ENCODE assay signal across 25 cellular contexts in genomic region chr20:46408281-46408731, GRCh38. TPM values are rescaled to one million over a fixed set of nuclear protein-coding genes. Genes with fewer than 3 reads are reported as not detected.
DNase-seq lines count a peak whose midpoint lies in the region; FAIRE-seq and TF ChIP-seq lines count a peak whose summit lies in the region.
"Had no signal": no experiment of that assay in that cellular context is flagged by ENCODE, and none has a peak within 500 bp of the region (broad histone marks: within the 10 kb centered on the region; RNA-seq: fewer than 3 reads in every experiment).

No MANE protein-coding gene starts in this region.

- H3K4me3 ChIP-seq in Karpas-422 (ENCODE audit: low read length), result no peak overlapping the region; the same call in 1 of the 2 replicates
- H3K4me3 ChIP-seq: smooth muscle cell, tibial nerve had no signal

- H3K27me3 ChIP-seq in Karpas-422 (ENCODE audit: low read length), result no peaks in the 10 kb centered on the region
- H3K27me3 ChIP-seq: ascending aorta, tibial nerve had no signal

- H3K4me1 Mint-ChIP-seq in brain (peaks cover 45% of the 10 kb centered on the region), progenitor cell of endocrine pancreas (ENCODE audit: low read depth) (peaks cover 34% of the 10 kb centered on the region), Calu3 (ENCODE audit: low read depth, unreplicated experiment) (peaks cover 28% of the 10 kb centered on the region)

- H4K20me1 ChIP-seq in Karpas-422 (ENCODE audit: insufficient read depth, low read depth, low read length), result peaks cover 12% of the 10 kb centered on the region; the same call in 1 of the 2 replicates

- no peaks in the 10 kb centered on the region; the same call in 1 of the 2 replicates for H3K36me3 ChIP-seq in Karpas-422 (ENCODE audit: insufficient read depth, low read length)
- H3K36me3 ChIP-seq: ascending aorta, tibial nerve had no signal

- FAIRE-seq in GM19239 (lab: Jason Lieb, UNC), result no peak
- no peak for FAIRE-seq in H54 (lab: Jason Lieb, UNC)
- FAIRE-seq: RCC 7860 had no signal

- no peak overlapping the region for H3K9ac ChIP-seq in Karpas-422 (ENCODE audit: low read length)

- H3K79me2 ChIP-seq in Karpas-422 (ENCODE audit: low read length), result peaks cover 27% of the 10 kb centered on the region

- no peak overlapping the region for H3K27ac Mint-ChIP-seq in brain
- no peak overlapping the region for H3K27ac Mint-ChIP-seq in progenitor cell of endocrine pancreas
- no peak overlapping the region for H3K27ac Mint-ChIP-seq in Calu3 (ENCODE audit: unreplicated experiment)
- H3K27ac Mint-ChIP-seq: stimulated activated naive CD8-positive, alpha-beta T cell treated with anti-CD3 and anti-CD28 coated beads, Interleukin-15, amount 100 ng/mL, for 72 hours had no signal

- no peak overlapping the region for H2AFZ ChIP-seq in Karpas-422 (ENCODE audit: low read length)

- intact Hi-C loops in Calu3 (cut with micrococcal nuclease; ENCODE audit: unreplicated experiment), result no loop called here

- peak overlapping the region; percentile 93 for H3K4me2 ChIP-seq in Karpas-422 (ENCODE audit: low read depth, low read length, poor library complexity, severe bottlenecking)
- H3K4me2 ChIP-seq: smooth muscle cell had no signal

- TF ChIP-seq POLR2A in H54 (IDR thresholded peaks at IDR 0.05; ENCODE audit: low read depth, low read length), result no peak

- no peaks in the 10 kb centered on the region for H3K36me3 Mint-ChIP-seq in brain
- H3K36me3 Mint-ChIP-seq in progenitor cell of endocrine pancreas (ENCODE audit: insufficient read depth), result no peaks in the 10 kb centered on the region
- peaks cover 23% of the 10 kb centered on the region for H3K36me3 Mint-ChIP-seq in Calu3 (ENCODE audit: insufficient read depth, unreplicated experiment)
- H3K36me3 Mint-ChIP-seq: activated naive CD4-positive, alpha-beta T cell treated with anti-CD3 and anti-CD28 coated beads, Interleukin-2, amount 50 U/mL, for 24 hours had no signal

- no peak overlapping the region for H3K27ac ChIP-seq in Karpas-422 (ENCODE audit: low read length)

- H3K9me3 Mint-ChIP-seq in brain, result no peaks in the 10 kb centered on the region
- H3K9me3 Mint-ChIP-seq in progenitor cell of endocrine pancreas (ENCODE audit: low read depth), result no peaks in the 10 kb centered on the region
- H3K9me3 Mint-ChIP-seq in Calu3 (ENCODE audit: low read depth, unreplicated experiment), result no peaks in the 10 kb centered on the region
- H3K9me3 Mint-ChIP-seq: activated CD8-positive, alpha-beta T cell treated with anti-CD3 and anti-CD28 coated beads for 36 hours; activated naive CD4-positive, alpha-beta T cell treated with anti-CD3 and anti-CD28 coated beads, Interleukin-2, amount 50 U/mL, for 24 hours; activated T-cell treated with anti-CD3 and anti-CD28 coated beads, Interleukin-2, amount 50 U/mL, for 4 hours; effector memory CD8-positive, alpha-beta T cell; neural crest cell; stimulated activated naive CD8-positive, alpha-beta T cell treated with anti-CD3 and anti-CD28 coated beads, Interleukin-15, amount 100 ng/mL, for 72 hours had no signal

- DNase-seq in Daoy (ENCODE audit: low read depth) (peak; percentile 21), Karpas-422 (no peak), progenitor cell of endocrine pancreas (ENCODE audit: low spot score, unreplicated experiment) (no peak), GM19239 (ENCODE audit: insufficient read length, low spot score) (no peak), H54 (ENCODE audit: insufficient read length, low spot score) (no peak), Calu3 (no peak)
- DNase-seq: activated CD8-positive, alpha-beta T cell treated with anti-CD3 and anti-CD28 coated beads for 36 hours; activated T-cell treated with anti-CD3 and anti-CD28 coated beads, Interleukin-2, amount 50 U/mL, for 4 hours; AML-193; effector memory CD8-positive, alpha-beta T cell; KBM-7; NCI-H1092 treated with DMSO at 0.1 percent for 48 hours; NCI-H2081; NCI-H446; psoas muscle; stimulated activated CD4-positive, alpha-beta T cell treated with anti-CD3 and anti-CD28 coated beads, Interleukin-4, amount 100 ng/mL, for 1 hour; stimulated activated naive CD8-positive, alpha-beta T cell treated with anti-CD3 and anti-CD28 coated beads, Interleukin-15, amount 100 ng/mL, for 72 hours; T1000 had no signal

- H3K27me3 Mint-ChIP-seq in brain (peaks cover 4% of the 10 kb centered on the region), progenitor cell of endocrine pancreas (no peaks in the 10 kb centered on the region), Calu3 (ENCODE audit: unreplicated experiment) (peaks cover 46% of the 10 kb centered on the region)
- H3K27me3 Mint-ChIP-seq: activated CD8-positive, alpha-beta T cell treated with anti-CD3 and anti-CD28 coated beads for 36 hours; stimulated activated naive CD8-positive, alpha-beta T cell treated with anti-CD3 and anti-CD28 coated beads, Interleukin-15, amount 100 ng/mL, for 72 hours had no signal

- H3K4me1 ChIP-seq in Karpas-422 (ENCODE audit: low read length), result peaks cover 60% of the 10 kb centered on the region

- H3K9me2 ChIP-seq in Karpas-422 (replicated peaks; ENCODE audit: insufficient read depth, low read length), result no peaks in the 10 kb centered on the region

- CTCF ChIA-PET in Calu3 (lab: Charles Lee), result interaction anchor here (2.5 kb wide), 1 partner anchor 101 kb away, joined by 10 read pairs; no protein-coding TSS in a partner anchor

- no TSS peak for BruUV-seq in Calu3 (replicated peaks; lab: Mats Ljungman, UMichigan)

- H3K4me3 Mint-ChIP-seq in brain, result peak overlapping the region; percentile 85 to 94 (median 88)
- peak overlapping the region; percentile 89 for H3K4me3 Mint-ChIP-seq in progenitor cell of endocrine pancreas (ENCODE audit: low read depth)
- H3K4me3 Mint-ChIP-seq in Calu3 (ENCODE audit: low read depth, unreplicated experiment), result no peak overlapping the region

- no peaks in the 10 kb centered on the region for H3K9me3 ChIP-seq in Karpas-422 (ENCODE audit: low read length)
- H3K9me3 ChIP-seq: ascending aorta, psoas muscle, tibial nerve had no signal

- TF ChIP-seq CTCF in brain (conservative IDR thresholded peaks at IDR 0.05), result no peak
- no peak for TF ChIP-seq CTCF in progenitor cell of endocrine pancreas (IDR thresholded peaks at IDR 0.05; ENCODE audit: unreplicated experiment)
- no peak for TF ChIP-seq CTCF in Calu3 (IDR thresholded peaks at IDR 0.05; ENCODE audit: unreplicated experiment)

RNA-seq across cellular contexts. Expression of gene ELMO2, which starts 1.9 kb away (rescaled TPM):
- 13.4 and 24.5 TPM in 2 replicates for total RNA-seq in Daoy (2014; rRNA removed; shearing (Covaris generic))
- 68.1 and 91.4 TPM in 2 replicates for total RNA-seq in Karpas-422 (2014; rRNA removed; shearing (Covaris generic); ENCODE audit: low replicate concordance)
- 63.0 TPM for polyA plus RNA-seq in brain (ENCODE audit: insufficient read depth, low read depth, low replicate concordance)
- total RNA-seq in progenitor cell of endocrine pancreas (77.2 and 79.6 TPM in 2 replicates), Calu3 (2022) (42.2 and 51.6 TPM in 2 replicates)
